34 cellular contexts compared by ENCODE assay signal in the genomic region with DNA sequence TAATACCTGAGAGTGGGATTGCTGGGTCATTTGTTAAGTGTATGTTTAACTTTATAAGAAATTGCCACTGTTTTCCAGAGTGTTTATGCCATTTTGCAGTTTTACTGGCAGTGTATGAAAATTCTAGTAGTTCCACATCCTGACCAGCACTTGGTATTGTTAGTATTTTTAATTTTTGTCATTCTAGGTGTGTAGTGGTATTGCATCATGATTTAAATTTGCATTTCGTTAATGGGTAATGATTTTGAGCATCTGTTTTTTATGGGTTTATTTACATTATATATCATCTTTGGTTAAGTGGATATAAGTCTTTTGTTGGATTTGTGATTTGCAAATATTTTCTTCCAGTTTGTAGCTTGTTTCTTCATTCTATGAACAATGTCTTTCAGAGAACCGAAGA.
"Had no signal": no experiment of that assay in that cellular context is flagged by ENCODE, and none has a peak within 500 bp of the region (broad histone marks: within the 10 kb centered on the region; RNA-seq: fewer than 3 reads in every experiment).

No MANE protein-coding gene starts in this region.

- H3K4me3 ChIP-seq: coronary artery, dorsolateral prefrontal cortex, heart left ventricle had no signal

- FAIRE-seq: astrocyte, bronchial epithelial cell, frontal cortex had no signal

- H3K9me3 Mint-ChIP-seq: endodermal cell had no signal

- H3K27me3 ChIP-seq: brain microvascular endothelial cell, dorsolateral prefrontal cortex, heart left ventricle had no signal

- H3K4me3 Mint-ChIP-seq: activated B cell treated with CpG ODN at 0.5 μM for 24 hours; activated CD8-positive, alpha-beta T cell treated with anti-CD3 and anti-CD28 coated beads for 36 hours; activated naive CD4-positive, alpha-beta T cell treated with anti-CD3 and anti-CD28 coated beads, Interleukin-2, amount 10 ng/mL, durations not matched to agents 7 days and 5 days; central memory CD8-positive, alpha-beta T cell; dendritic cell treated with granulocyte-macrophage colony-stimulating factor and Interleukin-4, amounts not matched to agents 40 ng/mL and 50 ng/mL, for 4 days; endodermal cell; T-helper 17 cell; T-helper 2 cell treated with Interferon-gamma antibody and Interleukin-4, amounts not matched to agents 5 μg/mL and 100 μg/mL, for 36 hours had no signal

- H3K27ac ChIP-seq: brain microvascular endothelial cell, coronary artery, dorsolateral prefrontal cortex, heart left ventricle, WERI-Rb-1 had no signal

- H3K27ac Mint-ChIP-seq: activated B cell treated with CpG ODN at 0.5 μM for 24 hours; activated naive CD4-positive, alpha-beta T cell treated with anti-CD3 and anti-CD28 coated beads, Interleukin-2, amount 10 ng/mL, durations not matched to agents 7 days and 5 days; dendritic cell treated with granulocyte-macrophage colony-stimulating factor and Interleukin-4, amounts not matched to agents 40 ng/mL and 50 ng/mL, for 4 days; endodermal cell; T-helper 17 cell; T-helper 2 cell treated with Interferon-gamma antibody and Interleukin-4, amounts not matched to agents 5 μg/mL and 100 μg/mL, for 36 hours had no signal

- DNase-seq: activated B cell treated with CpG ODN at 0.5 μM for 24 hours; activated CD4-positive, alpha-beta T cell treated with anti-CD3 and anti-CD28 coated beads for 48 hours; activated CD4-positive, alpha-beta T cell treated with anti-CD3 and anti-CD28 coated beads, Interleukin-2, amount 50 U/mL, for 1 hour; activated CD4-positive, alpha-beta T cell treated with anti-CD3 and anti-CD28 coated beads, Interleukin-2, amount 50 U/mL, for 48 hours; activated CD8-positive, alpha-beta memory T cell treated with anti-CD3 and anti-CD28 coated beads for 24 hours; activated CD8-positive, alpha-beta T cell treated with anti-CD3 and anti-CD28 coated beads for 36 hours; activated gamma-delta T cell; activated naive CD4-positive, alpha-beta T cell; activated naive CD4-positive, alpha-beta T cell treated with anti-CD3 and anti-CD28 coated beads, Interleukin-2, amount 10 ng/mL, durations not matched to agents 7 days and 5 days; activated T-cell treated with anti-CD3 and anti-CD28 coated beads, Interleukin-2, amount 50 U/mL, for 1 hour; activated T-cell treated with anti-CD3 and anti-CD28 coated beads, Interleukin-2, amount 50 U/mL, for 48 hours; amniotic stem cell; anterior cingulate cortex; brain microvascular endothelial cell; dorsolateral prefrontal cortex; effector memory CD4-positive, alpha-beta T cell; endodermal cell; foreskin fibroblast; glutamatergic neuron; heart left ventricle; T-helper 1 cell; T-helper 17 cell; T1000; WERI-Rb-1 had no signal

- ATAC-seq: activated CD4-positive, CD25-positive, alpha-beta regulatory T cell treated with anti-CD3 and anti-CD28 coated beads, Interleukin-2, amount 50 U/mL, for 24 hours; activated CD8-positive, alpha-beta T cell treated with anti-CD3 and anti-CD28 coated beads for 36 hours; activated naive CD4-positive, alpha-beta T cell treated with anti-CD3 and anti-CD28 coated beads, Interleukin-2, amount 50 U/mL, for 72 hours; esophagus mucosa; heart left ventricle; T-helper 17 cell had no signal

- H3K36me3 ChIP-seq: brain microvascular endothelial cell, heart left ventricle, WERI-Rb-1 had no signal

- H3K27me3 Mint-ChIP-seq: activated CD8-positive, alpha-beta T cell treated with anti-CD3 and anti-CD28 coated beads for 36 hours; activated naive CD4-positive, alpha-beta T cell treated with anti-CD3 and anti-CD28 coated beads, Interleukin-2, amount 10 ng/mL, durations not matched to agents 7 days and 5 days; central memory CD8-positive, alpha-beta T cell; dendritic cell treated with granulocyte-macrophage colony-stimulating factor and Interleukin-4, amounts not matched to agents 40 ng/mL and 50 ng/mL, for 4 days; T-helper 17 cell had no signal
